35 cellular contexts compared by ENCODE assay signal in genomic region chr11:122685041-122685440, GRCh38.
"Had no signal": no experiment of that assay in that cellular context is flagged by ENCODE, and none has a peak within 500 bp of the region (broad histone marks: within the 10 kb centered on the region; RNA-seq: fewer than 3 reads in every experiment).

No MANE protein-coding gene starts in this region.

- ATAC-seq: activated CD8-positive, alpha-beta T cell treated with anti-CD3 and anti-CD28 coated beads for 36 hours; activated T-cell treated with anti-CD3 and anti-CD28 coated beads, Interleukin-2, amount 50 U/mL, for 72 hours; activated T-helper 17 cell treated with anti-CD3 and anti-CD28 coated beads, Interleukin-2, amount 50 U/mL, for 72 hours; body of pancreas; Panc1 had no signal

- FAIRE-seq: astrocyte had no signal

- H3K27me3 Mint-ChIP-seq: activated CD8-positive, alpha-beta T cell treated with anti-CD3 and anti-CD28 coated beads for 36 hours; activated naive CD8-positive, alpha-beta T cell treated with anti-CD3 and anti-CD28 coated beads, Interleukin-2, amount 10 ng/mL, durations not matched to agents 7 days and 5 days; activated T-helper 17 cell treated with anti-CD3 and anti-CD28 coated beads, Interleukin-2, amount 50 U/mL, for 72 hours had no signal

- H3K36me3 ChIP-seq: adrenal gland, breast epithelium, MG63, SJCRH30, WERI-Rb-1 had no signal

- H3K9me3 Mint-ChIP-seq: activated CD4-positive, alpha-beta T cell treated with anti-CD3 and anti-CD28 coated beads, Interleukin-2, amount 10 ng/mL, durations not matched to agents 24 days and 14 days; activated CD8-positive, alpha-beta T cell treated with anti-CD3 and anti-CD28 coated beads for 36 hours; activated naive CD8-positive, alpha-beta T cell treated with anti-CD3 and anti-CD28 coated beads, Interleukin-2, amount 10 ng/mL, durations not matched to agents 7 days and 5 days; activated T-cell treated with anti-CD3 and anti-CD28 coated beads, Interleukin-2, amount 50 U/mL, for 72 hours; activated T-helper 17 cell treated with anti-CD3 and anti-CD28 coated beads, Interleukin-2, amount 50 U/mL, for 72 hours had no signal

- H3K27me3 ChIP-seq: adrenal gland, body of pancreas, breast epithelium, MG63, SJCRH30 had no signal

- H3K4me1 ChIP-seq: adrenal gland, body of pancreas, breast epithelium, SJCRH30 had no signal

- H3K4me3 ChIP-seq: adrenal gland, body of pancreas, breast epithelium, MG63, SJCRH30, SK-N-MC had no signal

- H3K27ac ChIP-seq: adrenal gland, body of pancreas, breast epithelium, SJCRH30, SK-N-MC, WERI-Rb-1 had no signal

- DNase-seq: activated CD4-positive, alpha-beta T cell treated with anti-CD3 and anti-CD28 coated beads, Interleukin-2, amount 10 ng/mL, durations not matched to agents 24 days and 14 days; activated CD4-positive, alpha-beta T cell treated with anti-CD3 and anti-CD28 coated beads, Interleukin-2, amount 50 U/mL, for 4 hours; activated CD4-positive, CD25-positive, alpha-beta regulatory T cell; activated CD8-positive, alpha-beta T cell treated with anti-CD3 and anti-CD28 coated beads for 36 hours; activated effector memory CD4-positive, alpha-beta T cell treated with anti-CD3 and anti-CD28 coated beads, Interleukin-2, amount 50 U/mL, for 16 hours; activated naive CD4-positive, alpha-beta T cell; activated naive CD4-positive, alpha-beta T cell treated with anti-CD3 and anti-CD28 coated beads, Interleukin-2, amount 50 U/mL, for 16 hours; activated naive CD8-positive, alpha-beta T cell treated with anti-CD3 and anti-CD28 coated beads, Interleukin-2, amount 10 ng/mL, durations not matched to agents 7 days and 5 days; activated T-cell treated with anti-CD3 and anti-CD28 coated beads, Interleukin-2, amount 50 U/mL, for 1 hour; activated T-cell treated with anti-CD3 and anti-CD28 coated beads, Interleukin-2, amount 50 U/mL, for 72 hours; adrenal gland; body of pancreas; Karpas-422; MG63; NCI-H1048; NCI-H1105 treated with DMSO at 0.1 percent for 48 hours; NCI-H1436 treated with DMSO at 0.1 percent for 48 hours; NCI-H1694 treated with DMSO at 0.1 percent for 48 hours; NCI-H2029; NCI-H2171 treated with DMSO at 0.1 percent for 48 hours; NCI-H2227 treated with DMSO at 0.1 percent for 48 hours; NCI-H510A; NCI-H526; NCI-H748 treated with DMSO at 0.1 percent for 48 hours; NK-92 treated with Interleukin-12 subunit alpha and Interleukin-12 subunit beta, amount 100 ng/mL, for 24 hours; OCI-M1; SHP77; SJCRH30; T1000; WERI-Rb-1 had no signal

- H3K27ac Mint-ChIP-seq: activated CD4-positive, alpha-beta T cell treated with anti-CD3 and anti-CD28 coated beads, Interleukin-2, amount 10 ng/mL, durations not matched to agents 24 days and 14 days; activated CD8-positive, alpha-beta T cell treated with anti-CD3 and anti-CD28 coated beads for 36 hours; activated naive CD8-positive, alpha-beta T cell treated with anti-CD3 and anti-CD28 coated beads, Interleukin-2, amount 10 ng/mL, durations not matched to agents 7 days and 5 days; activated T-cell treated with anti-CD3 and anti-CD28 coated beads, Interleukin-2, amount 50 U/mL, for 72 hours; activated T-helper 17 cell treated with anti-CD3 and anti-CD28 coated beads, Interleukin-2, amount 50 U/mL, for 72 hours had no signal

- H3K4me3 Mint-ChIP-seq: activated CD4-positive, alpha-beta T cell treated with anti-CD3 and anti-CD28 coated beads, Interleukin-2, amount 10 ng/mL, durations not matched to agents 24 days and 14 days; activated CD8-positive, alpha-beta T cell treated with anti-CD3 and anti-CD28 coated beads for 36 hours; activated naive CD8-positive, alpha-beta T cell treated with anti-CD3 and anti-CD28 coated beads, Interleukin-2, amount 10 ng/mL, durations not matched to agents 7 days and 5 days; activated T-cell treated with anti-CD3 and anti-CD28 coated beads, Interleukin-2, amount 50 U/mL, for 72 hours; activated T-helper 17 cell treated with anti-CD3 and anti-CD28 coated beads, Interleukin-2, amount 50 U/mL, for 72 hours had no signal

- H3K9me3 ChIP-seq: adrenal gland, body of pancreas, breast epithelium, MG63, SJCRH30 had no signal
